Comparison of ENCODE assay signal across 8 cellular contexts in the genomic region with DNA sequence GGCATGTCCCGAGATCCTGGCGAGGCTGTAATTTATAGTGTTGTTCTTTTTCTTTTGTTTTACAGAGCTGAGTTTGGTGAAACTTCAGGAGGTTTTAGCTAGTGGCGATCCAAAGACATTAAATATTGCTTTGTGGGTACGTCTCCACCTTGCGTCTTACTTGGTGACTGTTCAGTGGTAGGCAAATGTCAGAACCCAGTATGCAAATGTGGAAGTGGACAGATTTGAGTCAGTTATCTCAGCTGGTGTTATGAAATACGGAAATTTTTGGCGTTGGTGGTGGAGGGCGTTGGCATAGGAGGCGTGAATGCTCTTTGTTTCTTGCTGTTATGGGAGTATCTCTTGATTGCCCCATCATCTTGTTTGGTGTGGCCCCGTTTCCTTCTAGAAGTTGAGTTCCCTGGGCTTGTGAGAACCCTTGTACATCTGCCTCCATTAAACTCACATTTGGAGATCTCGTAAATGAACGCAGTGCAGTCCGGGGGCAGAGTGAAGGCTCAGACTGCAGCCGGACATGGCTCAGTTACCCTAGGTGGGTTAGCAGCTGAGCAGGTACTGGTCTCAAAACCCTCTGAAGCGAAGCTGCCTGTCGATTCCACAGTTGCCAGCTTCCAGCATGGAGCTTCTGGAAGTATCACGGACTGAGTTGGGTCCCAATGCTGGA.
DNase-seq lines count a peak whose midpoint lies in the region; ATAC-seq lines count a peak whose summit lies in the region.

No MANE protein-coding gene starts in this region.

- peak; percentile 56 for ATAC-seq in GM19438 (IDR thresholded peaks at IDR 0.05; ENCODE audit: low read depth, unreplicated experiment)
- peak; percentile 45 for ATAC-seq in HG03520 (IDR thresholded peaks at IDR 0.05; ENCODE audit: unreplicated experiment)

- DNase-seq in AML-193 (lab: John Stamatoyannopoulos, UW) (peak; percentile 97 to 98), superior temporal gyrus (ENCODE audit: extremely low spot score) (no peak), SHP77 treated with DMSO at 0.1 percent for 48 hours (lab: John Stamatoyannopoulos, UW) (no peak), hepatic stellate cell (ENCODE audit: low spot score) (no peak)
- peak; percentile 24 for DNase-seq in activated naive CD4-positive, alpha-beta T cell treated with anti-CD3 and anti-CD28 coated beads, Interleukin-2, amount 50 U/mL, for 16 hours
- peak; percentile 32 for DNase-seq in stimulated activated CD4-positive, alpha-beta T cell treated with anti-CD3 and anti-CD28 coated beads, Interleukin-4, amount 100 ng/mL, for 1 hour

Comparison
In these comparisons a context has a peak if more than half of its experiments do, and no peak if none do; other contexts are left out.
1. DNase-seq: peak in AML-193 (2 of 2), activated naive CD4-positive, alpha-beta T cell treated with anti-CD3 and anti-CD28 coated beads, Interleukin-2, amount 50 U/mL, for 16 hours (single experiment) and stimulated activated CD4-positive, alpha-beta T cell treated with anti-CD3 and anti-CD28 coated beads, Interleukin-4, amount 100 ng/mL, for 1 hour (single experiment); none in superior temporal gyrus (single experiment), SHP77 treated with DMSO at 0.1 percent for 48 hours (single experiment) and hepatic stellate cell (single experiment).